Comparison of ENCODE assay signal across 10 cellular contexts in the genomic region with DNA sequence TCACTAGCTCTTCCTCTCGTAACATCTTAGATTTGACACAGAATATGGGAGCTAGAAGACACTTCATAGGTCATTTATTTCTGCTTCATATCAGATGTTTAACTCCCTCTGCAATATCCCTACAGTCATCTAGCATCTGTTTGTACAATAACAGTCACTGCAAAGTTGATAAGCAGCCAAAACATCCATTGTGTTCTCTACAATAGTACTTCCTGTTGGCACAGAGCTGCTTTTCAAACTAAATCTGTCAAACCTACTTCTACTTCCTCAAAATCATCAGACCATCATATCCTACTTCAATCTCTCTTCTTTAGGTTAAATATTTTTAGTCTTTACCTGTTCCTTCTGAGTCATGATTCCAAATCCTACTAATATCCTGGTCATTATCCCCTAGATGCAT.
A peak's percentile ranks its signal among the peaks of the same experiment; 100 is the strongest.
DNase-seq lines count a peak whose midpoint lies in the region; ATAC-seq, FAIRE-seq and TF ChIP-seq lines count a peak whose summit lies in the region.
"Had no signal": no experiment of that assay in that cellular context is flagged by ENCODE, and none has a peak within 500 bp of the region (broad histone marks: within the 10 kb centered on the region; RNA-seq: fewer than 3 reads in every experiment).

No MANE protein-coding gene starts in this region.

- ATAC-seq in HG03060 (IDR thresholded peaks at IDR 0.05; ENCODE audit: low read depth, unreplicated experiment) = peak; percentile 90
- no peak for ATAC-seq in WTC11

- no peaks in the 10 kb centered on the region for H3K9me3 Mint-ChIP-seq in WTC11

- H3K4me3 Mint-ChIP-seq in WTC11 = no peak overlapping the region

- H3K4me1 Mint-ChIP-seq in WTC11 = no peaks in the 10 kb centered on the region

- DNase-seq in NCI-H1092 treated with DMSO at 0.1 percent for 48 hours (lab: John Stamatoyannopoulos, UW) (peak; percentile 37), NCI-H1092 (lab: John Stamatoyannopoulos, UW) (no peak), NCI-H774 (lab: John Stamatoyannopoulos, UW) (peak; percentile 83), medulla oblongata (ENCODE audit: extremely low spot score) (peak; percentile 11), UCSD-AML1 (lab: John Stamatoyannopoulos, UW; ENCODE audit: unreplicated experiment) (no peak), WTC11 (ENCODE audit: low spot score) (no peak), GM19239 (ENCODE audit: insufficient read length, low spot score) (no peak)

- no peak for TF ChIP-seq CTCF in WTC11 (IDR thresholded peaks at IDR 0.05)

- H3K27me3 Mint-ChIP-seq in WTC11 (ENCODE audit: low read depth) = no peaks in the 10 kb centered on the region

- CTCF ChIA-PET in WTC11 (lab: Charles Lee) = no interaction called here

- FAIRE-seq in GM19239 (lab: Jason Lieb, UNC) = no peak
- FAIRE-seq: A204.1, TTC549 had no signal

- POLR2A ChIA-PET in WTC11 (lab: Charles Lee) = no interaction called here

- no peaks in the 10 kb centered on the region for H3K36me3 Mint-ChIP-seq in WTC11

- no peak overlapping the region for H3K27ac Mint-ChIP-seq in WTC11

TF ChIP-seq in WTC11, 78 proteins besides CTCF, POLR2A, EP300 and RAD21:
- TF ChIP-seq AR (CRISPR knock-in tag; IDR thresholded peaks at IDR 0.05) = no peak
- no peak for TF ChIP-seq NR2C2 (CRISPR knock-in tag; IDR thresholded peaks at IDR 0.05)
- no peak for TF ChIP-seq SOX15 (CRISPR knock-in tag; IDR thresholded peaks at IDR 0.05)
- TF ChIP-seq, protein P1, sequence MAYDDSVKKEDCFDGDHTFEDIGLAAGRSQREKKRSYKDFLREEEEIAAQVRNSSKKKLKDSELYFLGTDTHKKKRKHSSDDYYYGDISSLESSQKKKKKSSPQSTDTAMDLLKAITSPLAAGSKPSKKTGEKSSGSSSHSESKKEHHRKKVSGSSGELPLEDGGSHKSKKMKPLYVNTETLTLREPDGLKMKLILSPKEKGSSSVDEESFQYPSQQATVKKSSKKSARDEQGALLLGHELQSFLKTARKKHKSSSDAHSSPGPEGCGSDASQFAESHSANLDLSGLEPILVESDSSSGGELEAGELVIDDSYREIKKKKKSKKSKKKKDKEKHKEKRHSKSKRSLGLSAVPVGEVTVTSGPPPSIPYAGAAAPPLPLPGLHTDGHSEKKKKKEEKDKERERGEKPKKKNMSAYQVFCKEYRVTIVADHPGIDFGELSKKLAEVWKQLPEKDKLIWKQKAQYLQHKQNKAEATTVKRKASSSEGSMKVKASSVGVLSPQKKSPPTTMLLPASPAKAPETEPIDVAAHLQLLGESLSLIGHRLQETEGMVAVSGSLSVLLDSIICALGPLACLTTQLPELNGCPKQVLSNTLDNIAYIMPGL (CRISPR knock-in tag; IDR thresholded peaks at IDR 0.05) = no peak
- no peak for TF ChIP-seq CREB1 (CRISPR knock-in tag; IDR thresholded peaks at IDR 0.05)
- TF ChIP-seq SP1 (CRISPR knock-in tag; conservative IDR thresholded peaks at IDR 0.05) = no peak
- TF ChIP-seq ZNF671 (CRISPR knock-in tag; IDR thresholded peaks at IDR 0.05) = no peak
- no peak for TF ChIP-seq ZNF121 (CRISPR knock-in tag; IDR thresholded peaks at IDR 0.05)
- no peak for TF ChIP-seq RELA (CRISPR knock-in tag; IDR thresholded peaks at IDR 0.05; ENCODE audit: borderline replicate concordance)
- no peak for TF ChIP-seq ERG (CRISPR knock-in tag; IDR thresholded peaks at IDR 0.05)
- TF ChIP-seq ZNF512 (CRISPR knock-in tag; IDR thresholded peaks at IDR 0.05; ENCODE audit: borderline replicate concordance) = no peak

Comparison
In these comparisons a context has a peak if more than half of its experiments do, and no peak if none do; other contexts are left out.
1. DNase-seq: peak in NCI-H1092 treated with DMSO at 0.1 percent for 48 hours (single experiment), NCI-H774 (single experiment) and medulla oblongata (single experiment); none in NCI-H1092 (single experiment), UCSD-AML1 (single experiment), WTC11 (single experiment) and GM19239 (single experiment).